In genomic region chr2:209713219-209713618, GRCh38 we compare ENCODE assay signal across 9 cellular contexts. TPM values are rescaled to one million over a fixed set of nuclear protein-coding genes. Genes with fewer than 3 reads are reported as not detected.
"Had no signal": no experiment of that assay in that cellular context is flagged by ENCODE, and none has a peak within 500 bp of the region (broad histone marks: within the 10 kb centered on the region; RNA-seq: fewer than 3 reads in every experiment).

No MANE protein-coding gene starts in this region.

- H3K4me1 Mint-ChIP-seq: GM23338, H9, IgD-negative memory B cell had no signal

- ATAC-seq: GM23338, HepG2 had no signal

- FAIRE-seq: H1, H54, HepG2 had no signal

- DNase-seq: H9, HCEC 1CT, KBM-7 had no signal

- H3K4me3 ChIP-seq: GM23338 had no signal

- H3K4me3 Mint-ChIP-seq: GM23338, H9, IgD-negative memory B cell had no signal

- H3K27ac ChIP-seq: HL-60 had no signal

- H2AFZ ChIP-seq: GM23338 had no signal

- H3K27me3 Mint-ChIP-seq: IgD-negative memory B cell had no signal

- H3K9me3 Mint-ChIP-seq: GM23338, H9 had no signal

- H3K4me2 ChIP-seq: GM23338 had no signal

- H3K27ac Mint-ChIP-seq: GM23338, H9, IgD-negative memory B cell had no signal

RNA-seq across cellular contexts. Expression of gene UNC80, which starts 58.4 kb away (rescaled TPM):
- total RNA-seq: HepG2 had no signal
- polyA plus RNA-seq: HepG2, IgD-negative memory B cell had no signal
